Comparison of ENCODE assay signal across 1 cellular context in the genomic region with DNA sequence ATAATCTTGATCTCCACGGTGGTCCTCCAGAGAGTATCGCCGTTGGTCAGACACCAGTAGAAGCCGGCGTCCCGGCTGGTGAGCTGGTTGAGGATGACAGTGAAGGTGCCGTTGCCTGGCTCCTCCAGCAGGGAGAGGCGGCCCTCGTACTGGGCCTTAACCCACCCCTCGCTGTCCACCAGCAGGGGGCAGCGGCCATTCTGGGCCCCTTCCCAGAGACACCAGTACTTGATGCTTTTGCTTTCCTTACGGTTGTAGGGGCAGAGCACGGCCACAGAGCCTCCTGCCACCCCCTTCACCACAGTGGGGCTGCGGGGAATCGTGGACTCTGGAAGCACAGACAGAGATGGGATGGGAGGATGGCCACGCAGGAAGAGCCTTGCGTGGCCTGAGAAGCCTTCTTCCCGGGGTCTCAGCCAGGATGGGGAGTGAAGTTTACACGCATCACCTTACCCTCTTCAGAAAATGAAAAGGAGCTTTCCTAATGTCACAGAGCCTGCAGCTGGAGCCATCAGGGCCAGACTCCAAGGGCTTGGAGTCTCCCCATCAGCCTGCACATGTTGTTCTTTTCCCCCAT.
A peak's percentile ranks its signal among the peaks of the same experiment; 100 is the strongest.
TF ChIP-seq lines count a peak whose summit lies in the region.

No MANE protein-coding gene starts in this region.

TF ChIP-seq in HepG2, 621 proteins besides CTCF, POLR2A, EP300 and RAD21 (continued from another document and continues in another):
- TF ChIP-seq, protein P1, sequence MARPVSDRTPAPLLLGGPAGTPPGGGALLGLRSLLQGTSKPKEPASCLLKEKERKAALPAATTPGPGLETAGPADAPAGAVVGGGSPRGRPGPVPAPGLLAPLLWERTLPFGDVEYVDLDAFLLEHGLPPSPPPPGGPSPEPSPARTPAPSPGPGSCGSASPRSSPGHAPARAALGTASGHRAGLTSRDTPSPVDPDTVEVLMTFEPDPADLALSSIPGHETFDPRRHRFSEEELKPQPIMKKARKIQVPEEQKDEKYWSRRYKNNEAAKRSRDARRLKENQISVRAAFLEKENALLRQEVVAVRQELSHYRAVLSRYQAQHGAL (CRISPR knock-in tag; IDR thresholded peaks at IDR 0.05; ENCODE audit: not compliant biosample characterization): no peak
- TF ChIP-seq ZNF224 (CRISPR knock-in tag; IDR thresholded peaks at IDR 0.05) (no peak), MIXL1 (CRISPR knock-in tag; IDR thresholded peaks at IDR 0.05) (peak; percentile 43; the same call in 1 of the 2 replicates), RFXAP (CRISPR knock-in tag; IDR thresholded peaks at IDR 0.05; ENCODE audit: borderline replicate concordance) (peak; percentile 39; the same call in 1 of the 2 replicates), ASH2L (IDR thresholded peaks at IDR 0.05; ENCODE audit: insufficient read length, low read depth, low read length) (no peak), ZFP90 (CRISPR knock-in tag; IDR thresholded peaks at IDR 0.05; ENCODE audit: borderline replicate concordance) (no peak), ZNF326 (CRISPR knock-in tag; IDR thresholded peaks at IDR 0.05; ENCODE audit: borderline replicate concordance) (no peak), SP5 (CRISPR knock-in tag; IDR thresholded peaks at IDR 0.05; ENCODE audit: borderline replicate concordance, low read depth) (no peak), REXO4 (CRISPR knock-in tag; IDR thresholded peaks at IDR 0.05; ENCODE audit: borderline replicate concordance) (no peak), CEBPB (IDR thresholded peaks at IDR 0.05; ENCODE audit: borderline replicate concordance, low read depth, low read length) (no peak), HOXA3 (CRISPR knock-in tag; IDR thresholded peaks at IDR 0.05) (peak; percentile 52; the same call in 1 of the 2 replicates), ETV6 (CRISPR knock-in tag; conservative IDR thresholded peaks at IDR 0.05) (no peak), KLF12 (CRISPR knock-in tag; IDR thresholded peaks at IDR 0.05; ENCODE audit: borderline replicate concordance) (no peak), KDM3A (CRISPR knock-in tag; IDR thresholded peaks at IDR 0.05; ENCODE audit: low read depth) (no peak), CBX5 (CRISPR knock-in tag; IDR thresholded peaks at IDR 0.05; ENCODE audit: borderline replicate concordance) (no peak; the same call in 1 of the 2 replicates), MAFK (conservative IDR thresholded peaks at IDR 0.05 in 1 of 2, IDR thresholded peaks at IDR 0.05 in 1 of 2; ENCODE audit: low read length in 2 of 2) (no peak), ZNF724P (CRISPR knock-in tag; IDR thresholded peaks at IDR 0.05; ENCODE audit: borderline replicate concordance) (no peak), CCAR2 (optimal IDR thresholded peaks at IDR 0.05; ENCODE audit: low read depth, low read length) (no peak), ZNF556 (CRISPR knock-in tag; IDR thresholded peaks at IDR 0.05; ENCODE audit: borderline replicate concordance) (no peak; the same call in 1 of the 2 replicates), ZNF230 (CRISPR knock-in tag; IDR thresholded peaks at IDR 0.05) (no peak), CBFB (CRISPR knock-in tag; IDR thresholded peaks at IDR 0.05) (peak; percentile 59; the same call in 1 of the 2 replicates), TAF15 (IDR thresholded peaks at IDR 0.05; ENCODE audit: low read depth, low read length, poor library complexity, severe bottlenecking) (no peak), ELF4 (CRISPR knock-in tag; IDR thresholded peaks at IDR 0.05; ENCODE audit: borderline replicate concordance) (no peak), ZNF713 (CRISPR knock-in tag; IDR thresholded peaks at IDR 0.05) (no peak), HOXA9 (CRISPR knock-in tag; IDR thresholded peaks at IDR 0.05; ENCODE audit: borderline replicate concordance) (no peak), HHEX (CRISPR knock-in tag; IDR thresholded peaks at IDR 0.05) (no peak), ZMYM3 (CRISPR knock-in tag; IDR thresholded peaks at IDR 0.05) (no peak), FOXK1 (CRISPR knock-in tag; IDR thresholded peaks at IDR 0.05; ENCODE audit: borderline replicate concordance, low read depth) (no peak), HDAC2 (CRISPR knock-in tag; IDR thresholded peaks at IDR 0.05) (no peak), NR2F6 (IDR thresholded peaks at IDR 0.05) (no peak), NR2F6 (CRISPR knock-in tag; IDR thresholded peaks at IDR 0.05) (no peak), ZZZ3 (CRISPR knock-in tag; IDR thresholded peaks at IDR 0.05; ENCODE audit: borderline replicate concordance) (no peak), TOE1 (CRISPR knock-in tag; IDR thresholded peaks at IDR 0.05) (no peak), ZNF564 (CRISPR knock-in tag; IDR thresholded peaks at IDR 0.05) (no peak), RFX5 (IDR thresholded peaks at IDR 0.05; ENCODE audit: low read depth, low read length) (no peak), KLF16 (CRISPR knock-in tag; IDR thresholded peaks at IDR 0.05) (no peak), ZFP41 (CRISPR knock-in tag; IDR thresholded peaks at IDR 0.05; ENCODE audit: borderline replicate concordance) (no peak), IRF2 (CRISPR knock-in tag; IDR thresholded peaks at IDR 0.05) (peak; percentile 72)
- TF ChIP-seq, protein P2, sequence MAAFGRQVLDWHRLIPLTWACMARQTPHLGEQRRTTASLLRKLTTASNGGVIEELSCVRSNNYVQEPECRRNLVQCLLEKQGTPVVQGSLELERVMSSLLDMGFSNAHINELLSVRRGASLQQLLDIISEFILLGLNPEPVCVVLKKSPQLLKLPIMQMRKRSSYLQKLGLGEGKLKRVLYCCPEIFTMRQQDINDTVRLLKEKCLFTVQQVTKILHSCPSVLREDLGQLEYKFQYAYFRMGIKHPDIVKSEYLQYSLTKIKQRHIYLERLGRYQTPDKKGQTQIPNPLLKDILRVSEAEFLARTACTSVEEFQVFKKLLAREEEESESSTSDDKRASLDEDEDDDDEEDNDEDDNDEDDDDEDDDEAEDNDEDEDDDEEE (CRISPR knock-in tag; IDR thresholded peaks at IDR 0.05): no peak
- TF ChIP-seq, protein P3, sequence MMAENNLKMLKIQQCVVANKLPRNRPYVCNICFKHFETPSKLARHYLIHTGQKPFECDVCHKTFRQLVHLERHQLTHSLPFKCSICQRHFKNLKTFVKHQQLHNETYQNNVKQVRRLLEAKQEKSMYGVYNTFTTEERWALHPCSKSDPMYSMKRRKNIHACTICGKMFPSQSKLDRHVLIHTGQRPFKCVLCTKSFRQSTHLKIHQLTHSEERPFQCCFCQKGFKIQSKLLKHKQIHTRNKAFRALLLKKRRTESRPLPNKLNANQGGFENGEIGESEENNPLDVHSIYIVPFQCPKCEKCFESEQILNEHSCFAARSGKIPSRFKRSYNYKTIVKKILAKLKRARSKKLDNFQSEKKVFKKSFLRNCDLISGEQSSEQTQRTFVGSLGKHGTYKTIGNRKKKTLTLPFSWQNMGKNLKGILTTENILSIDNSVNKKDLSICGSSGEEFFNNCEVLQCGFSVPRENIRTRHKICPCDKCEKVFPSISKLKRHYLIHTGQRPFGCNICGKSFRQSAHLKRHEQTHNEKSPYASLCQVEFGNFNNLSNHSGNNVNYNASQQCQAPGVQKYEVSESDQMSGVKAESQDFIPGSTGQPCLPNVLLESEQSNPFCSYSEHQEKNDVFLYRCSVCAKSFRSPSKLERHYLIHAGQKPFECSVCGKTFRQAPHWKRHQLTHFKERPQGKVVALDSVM (CRISPR knock-in tag; IDR thresholded peaks at IDR 0.05): no peak
- TF ChIP-seq, protein P4, sequence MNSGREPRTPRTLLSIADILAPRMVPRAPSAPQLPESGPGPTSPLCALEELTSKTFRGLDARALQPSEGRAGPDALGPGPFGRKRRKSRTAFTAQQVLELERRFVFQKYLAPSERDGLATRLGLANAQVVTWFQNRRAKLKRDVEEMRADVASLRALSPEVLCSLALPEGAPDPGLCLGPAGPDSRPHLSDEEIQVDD (CRISPR knock-in tag; IDR thresholded peaks at IDR 0.05; ENCODE audit: borderline replicate concordance): no peak
- TF ChIP-seq, protein P5, sequence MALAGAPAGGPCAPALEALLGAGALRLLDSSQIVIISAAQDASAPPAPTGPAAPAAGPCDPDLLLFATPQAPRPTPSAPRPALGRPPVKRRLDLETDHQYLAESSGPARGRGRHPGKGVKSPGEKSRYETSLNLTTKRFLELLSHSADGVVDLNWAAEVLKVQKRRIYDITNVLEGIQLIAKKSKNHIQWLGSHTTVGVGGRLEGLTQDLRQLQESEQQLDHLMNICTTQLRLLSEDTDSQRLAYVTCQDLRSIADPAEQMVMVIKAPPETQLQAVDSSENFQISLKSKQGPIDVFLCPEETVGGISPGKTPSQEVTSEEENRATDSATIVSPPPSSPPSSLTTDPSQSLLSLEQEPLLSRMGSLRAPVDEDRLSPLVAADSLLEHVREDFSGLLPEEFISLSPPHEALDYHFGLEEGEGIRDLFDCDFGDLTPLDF (CRISPR knock-in tag; IDR thresholded peaks at IDR 0.05): no peak
- TF ChIP-seq, protein P6, sequence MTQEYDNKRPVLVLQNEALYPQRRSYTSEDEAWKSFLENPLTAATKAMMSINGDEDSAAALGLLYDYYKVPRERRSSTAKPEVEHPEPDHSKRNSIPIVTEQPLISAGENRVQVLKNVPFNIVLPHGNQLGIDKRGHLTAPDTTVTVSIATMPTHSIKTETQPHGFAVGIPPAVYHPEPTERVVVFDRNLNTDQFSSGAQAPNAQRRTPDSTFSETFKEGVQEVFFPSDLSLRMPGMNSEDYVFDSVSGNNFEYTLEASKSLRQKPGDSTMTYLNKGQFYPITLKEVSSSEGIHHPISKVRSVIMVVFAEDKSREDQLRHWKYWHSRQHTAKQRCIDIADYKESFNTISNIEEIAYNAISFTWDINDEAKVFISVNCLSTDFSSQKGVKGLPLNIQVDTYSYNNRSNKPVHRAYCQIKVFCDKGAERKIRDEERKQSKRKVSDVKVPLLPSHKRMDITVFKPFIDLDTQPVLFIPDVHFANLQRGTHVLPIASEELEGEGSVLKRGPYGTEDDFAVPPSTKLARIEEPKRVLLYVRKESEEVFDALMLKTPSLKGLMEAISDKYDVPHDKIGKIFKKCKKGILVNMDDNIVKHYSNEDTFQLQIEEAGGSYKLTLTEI (CRISPR knock-in tag; conservative IDR thresholded peaks at IDR 0.05): no peak
- TF ChIP-seq, protein P7, sequence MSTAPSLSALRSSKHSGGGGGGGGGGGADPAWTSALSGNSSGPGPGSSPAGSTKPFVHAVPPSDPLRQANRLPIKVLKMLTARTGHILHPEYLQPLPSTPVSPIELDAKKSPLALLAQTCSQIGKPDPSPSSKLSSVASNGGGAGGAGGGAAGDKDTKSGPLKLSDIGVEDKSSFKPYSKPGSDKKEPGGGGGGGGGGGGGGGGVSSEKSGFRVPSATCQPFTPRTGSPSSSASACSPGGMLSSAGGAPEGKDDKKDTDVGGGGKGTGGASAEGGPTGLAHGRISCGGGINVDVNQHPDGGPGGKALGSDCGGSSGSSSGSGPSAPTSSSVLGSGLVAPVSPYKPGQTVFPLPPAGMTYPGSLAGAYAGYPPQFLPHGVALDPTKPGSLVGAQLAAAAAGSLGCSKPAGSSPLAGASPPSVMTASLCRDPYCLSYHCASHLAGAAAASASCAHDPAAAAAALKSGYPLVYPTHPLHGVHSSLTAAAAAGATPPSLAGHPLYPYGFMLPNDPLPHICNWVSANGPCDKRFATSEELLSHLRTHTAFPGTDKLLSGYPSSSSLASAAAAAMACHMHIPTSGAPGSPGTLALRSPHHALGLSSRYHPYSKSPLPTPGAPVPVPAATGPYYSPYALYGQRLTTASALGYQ (CRISPR knock-in tag; IDR thresholded peaks at IDR 0.05): no peak
- TF ChIP-seq, protein P8, sequence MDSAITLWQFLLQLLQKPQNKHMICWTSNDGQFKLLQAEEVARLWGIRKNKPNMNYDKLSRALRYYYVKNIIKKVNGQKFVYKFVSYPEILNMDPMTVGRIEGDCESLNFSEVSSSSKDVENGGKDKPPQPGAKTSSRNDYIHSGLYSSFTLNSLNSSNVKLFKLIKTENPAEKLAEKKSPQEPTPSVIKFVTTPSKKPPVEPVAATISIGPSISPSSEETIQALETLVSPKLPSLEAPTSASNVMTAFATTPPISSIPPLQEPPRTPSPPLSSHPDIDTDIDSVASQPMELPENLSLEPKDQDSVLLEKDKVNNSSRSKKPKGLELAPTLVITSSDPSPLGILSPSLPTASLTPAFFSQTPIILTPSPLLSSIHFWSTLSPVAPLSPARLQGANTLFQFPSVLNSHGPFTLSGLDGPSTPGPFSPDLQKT (CRISPR knock-in tag; IDR thresholded peaks at IDR 0.05; ENCODE audit: borderline replicate concordance): no peak
- TF ChIP-seq, protein P9, sequence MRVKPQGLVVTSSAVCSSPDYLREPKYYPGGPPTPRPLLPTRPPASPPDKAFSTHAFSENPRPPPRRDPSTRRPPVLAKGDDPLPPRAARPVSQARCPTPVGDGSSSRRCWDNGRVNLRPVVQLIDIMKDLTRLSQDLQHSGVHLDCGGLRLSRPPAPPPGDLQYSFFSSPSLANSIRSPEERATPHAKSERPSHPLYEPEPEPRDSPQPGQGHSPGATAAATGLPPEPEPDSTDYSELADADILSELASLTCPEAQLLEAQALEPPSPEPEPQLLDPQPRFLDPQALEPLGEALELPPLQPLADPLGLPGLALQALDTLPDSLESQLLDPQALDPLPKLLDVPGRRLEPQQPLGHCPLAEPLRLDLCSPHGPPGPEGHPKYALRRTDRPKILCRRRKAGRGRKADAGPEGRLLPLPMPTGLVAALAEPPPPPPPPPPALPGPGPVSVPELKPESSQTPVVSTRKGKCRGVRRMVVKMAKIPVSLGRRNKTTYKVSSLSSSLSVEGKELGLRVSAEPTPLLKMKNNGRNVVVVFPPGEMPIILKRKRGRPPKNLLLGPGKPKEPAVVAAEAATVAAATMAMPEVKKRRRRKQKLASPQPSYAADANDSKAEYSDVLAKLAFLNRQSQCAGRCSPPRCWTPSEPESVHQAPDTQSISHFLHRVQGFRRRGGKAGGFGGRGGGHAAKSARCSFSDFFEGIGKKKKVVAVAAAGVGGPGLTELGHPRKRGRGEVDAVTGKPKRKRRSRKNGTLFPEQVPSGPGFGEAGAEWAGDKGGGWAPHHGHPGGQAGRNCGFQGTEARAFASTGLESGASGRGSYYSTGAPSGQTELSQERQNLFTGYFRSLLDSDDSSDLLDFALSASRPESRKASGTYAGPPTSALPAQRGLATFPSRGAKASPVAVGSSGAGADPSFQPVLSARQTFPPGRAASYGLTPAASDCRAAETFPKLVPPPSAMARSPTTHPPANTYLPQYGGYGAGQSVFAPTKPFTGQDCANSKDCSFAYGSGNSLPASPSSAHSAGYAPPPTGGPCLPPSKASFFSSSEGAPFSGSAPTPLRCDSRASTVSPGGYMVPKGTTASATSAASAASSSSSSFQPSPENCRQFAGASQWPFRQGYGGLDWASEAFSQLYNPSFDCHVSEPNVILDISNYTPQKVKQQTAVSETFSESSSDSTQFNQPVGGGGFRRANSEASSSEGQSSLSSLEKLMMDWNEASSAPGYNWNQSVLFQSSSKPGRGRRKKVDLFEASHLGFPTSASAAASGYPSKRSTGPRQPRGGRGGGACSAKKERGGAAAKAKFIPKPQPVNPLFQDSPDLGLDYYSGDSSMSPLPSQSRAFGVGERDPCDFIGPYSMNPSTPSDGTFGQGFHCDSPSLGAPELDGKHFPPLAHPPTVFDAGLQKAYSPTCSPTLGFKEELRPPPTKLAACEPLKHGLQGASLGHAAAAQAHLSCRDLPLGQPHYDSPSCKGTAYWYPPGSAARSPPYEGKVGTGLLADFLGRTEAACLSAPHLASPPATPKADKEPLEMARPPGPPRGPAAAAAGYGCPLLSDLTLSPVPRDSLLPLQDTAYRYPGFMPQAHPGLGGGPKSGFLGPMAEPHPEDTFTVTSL (CRISPR knock-in tag; IDR thresholded peaks at IDR 0.05; ENCODE audit: borderline replicate concordance): no peak
- TF ChIP-seq, protein P10, sequence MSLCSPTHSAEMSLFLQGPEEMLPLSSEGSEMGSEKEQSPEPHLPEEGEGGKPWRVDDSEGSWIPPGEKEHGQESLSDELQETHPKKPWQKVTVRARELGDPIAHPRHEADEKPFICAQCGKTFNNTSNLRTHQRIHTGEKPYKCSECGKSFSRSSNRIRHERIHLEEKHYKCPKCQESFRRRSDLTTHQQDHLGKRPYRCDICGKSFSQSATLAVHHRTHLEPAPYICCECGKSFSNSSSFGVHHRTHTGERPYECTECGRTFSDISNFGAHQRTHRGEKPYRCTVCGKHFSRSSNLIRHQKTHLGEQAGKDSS (CRISPR knock-in tag; IDR thresholded peaks at IDR 0.05; ENCODE audit: borderline replicate concordance, low read depth): no peak; the same call in 1 of the 2 replicates
